30 cellular contexts compared by ENCODE assay signal in the genomic region with DNA sequence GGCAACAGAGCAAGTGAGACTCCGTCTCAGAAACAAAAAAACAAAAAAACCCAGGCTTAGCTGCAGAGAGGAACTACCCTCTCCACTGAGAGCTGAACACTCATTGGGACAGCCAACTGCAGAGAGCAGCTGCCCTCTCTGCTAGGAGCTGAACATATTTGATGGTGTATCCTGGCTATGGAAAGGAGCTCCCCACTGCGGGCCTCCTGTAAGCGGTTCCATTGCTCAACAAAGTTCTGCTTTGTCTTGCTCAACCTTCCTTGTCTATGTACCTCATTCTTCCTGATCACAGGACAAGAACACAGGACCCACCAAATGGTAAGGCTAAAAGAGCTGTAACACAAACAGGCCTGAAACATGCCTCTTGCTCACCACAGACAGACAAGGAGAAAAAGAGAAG.
"Had no signal": no experiment of that assay in that cellular context is flagged by ENCODE, and none has a peak within 500 bp of the region (broad histone marks: within the 10 kb centered on the region; RNA-seq: fewer than 3 reads in every experiment).

No MANE protein-coding gene starts in this region.

- ATAC-seq: naive thymus-derived CD8-positive, alpha-beta T cell; natural killer cell treated with Interleukin-12 subunit alpha and Interleukin-12 subunit beta and Interleukin-15 and Interleukin-18, amount 100 ng/mL, for 72 hours; psoas muscle; sciatic nerve; stimulated activated memory B cell treated with anti-CD40 and anti-IgM and Interleukin-4, amounts not matched to agents 10 μg/mL and 1 μg/mL and 100 μg/mL, for 72 hours had no signal

- DNase-seq: naive thymus-derived CD8-positive, alpha-beta T cell; nephron progenitor cell; occipital lobe; ovary; posterior cingulate gyrus; psoas muscle; right cardiac atrium; spleen; stimulated activated CD4-positive, alpha-beta T cell treated with anti-CD3 and anti-CD28 coated beads, Interleukin-12 subunit alpha, Interleukin-12 subunit beta, amount 100 ng/mL, for 4 hours; stimulated activated CD4-positive, alpha-beta T cell treated with anti-CD3 and anti-CD28 coated beads, Interleukin-1b, Interleukin-23, amount 100 ng/mL, for 48 hours; stimulated activated CD4-positive, alpha-beta T cell treated with anti-CD3 and anti-CD28 coated beads, Interleukin-4, amount 100 ng/mL, for 1 hour; stimulated activated CD4-positive, alpha-beta T cell treated with anti-CD3 and anti-CD28 coated beads, Interleukin-4, amount 100 ng/mL, for 4 hours; stimulated activated CD8-positive, alpha-beta memory T cell treated with anti-CD3 and anti-CD28 coated beads, Interleukin-4, amount 100 ng/mL, for 48 hours; stimulated activated naive CD4-positive, alpha-beta T cell treated with Interleukin-2 at 50 U/mL for 16 hours; stomach; thyroid gland; trophoblast cell had no signal

- H3K79me2 ChIP-seq: parathyroid adenoma had no signal

- H3K36me3 ChIP-seq: ovary, spleen, stomach, thoracic aorta, thyroid gland, tibial nerve, upper lobe of left lung, vagina had no signal

- H3K36me3 Mint-ChIP-seq: stimulated activated memory B cell treated with anti-CD40 and anti-IgM and Interleukin-4, amounts not matched to agents 10 μg/mL and 1 μg/mL and 100 μg/mL, for 72 hours had no signal

- H3K4me1 Mint-ChIP-seq: naive thymus-derived CD8-positive, alpha-beta T cell; nephron progenitor cell; neural crest cell; stimulated activated memory B cell treated with anti-CD40 and anti-IgM and Interleukin-4, amounts not matched to agents 10 μg/mL and 1 μg/mL and 100 μg/mL, for 72 hours had no signal

- H3K9ac ChIP-seq: parathyroid adenoma had no signal

- H3K27me3 Mint-ChIP-seq: naive thymus-derived CD8-positive, alpha-beta T cell; natural killer cell treated with Interleukin-12 subunit alpha and Interleukin-12 subunit beta and Interleukin-15 and Interleukin-18, amount 100 ng/mL, for 72 hours; progenitor cell of endocrine pancreas; stimulated activated memory B cell treated with anti-CD40 and anti-IgM and Interleukin-4, amounts not matched to agents 10 μg/mL and 1 μg/mL and 100 μg/mL, for 72 hours; stimulated activated naive CD8-positive, alpha-beta T cell treated with anti-CD3 and anti-CD28 coated beads, Interleukin-15, Interleukin-2, amounts not matched to agents 100 ng/mL and 50 ng/mL, for 24 hours had no signal

- H2AFZ ChIP-seq: parathyroid adenoma had no signal

- H3K27ac Mint-ChIP-seq: naive thymus-derived CD8-positive, alpha-beta T cell; natural killer cell treated with Interleukin-12 subunit alpha and Interleukin-12 subunit beta and Interleukin-15 and Interleukin-18, amount 100 ng/mL, for 72 hours; nephron progenitor cell; progenitor cell of endocrine pancreas; stimulated activated memory B cell treated with anti-CD40 and anti-IgM and Interleukin-4, amounts not matched to agents 10 μg/mL and 1 μg/mL and 100 μg/mL, for 72 hours; stimulated activated naive CD8-positive, alpha-beta T cell treated with anti-CD3 and anti-CD28 coated beads, Interleukin-15, Interleukin-2, amounts not matched to agents 100 ng/mL and 50 ng/mL, for 24 hours had no signal

- H3K4me3 ChIP-seq: ovary, psoas muscle, skin epidermis, smooth muscle cell, spleen, stomach, thoracic aorta, thyroid gland, tibial nerve, upper lobe of left lung, vagina had no signal

- H3K4me1 ChIP-seq: parathyroid adenoma, psoas muscle, spleen, stomach, thyroid gland, tibial nerve, upper lobe of left lung, vagina had no signal

- H3K4me2 ChIP-seq: smooth muscle cell had no signal

- H3K27ac ChIP-seq: ovary, parathyroid adenoma, psoas muscle, skin epidermis, spleen, stomach, thoracic aorta, thyroid gland, tibial nerve, upper lobe of left lung, vagina had no signal

- H3K4me3 Mint-ChIP-seq: naive thymus-derived CD8-positive, alpha-beta T cell; natural killer cell treated with Interleukin-12 subunit alpha and Interleukin-12 subunit beta and Interleukin-15 and Interleukin-18, amount 100 ng/mL, for 72 hours; nephron progenitor cell; neural crest cell; stimulated activated memory B cell treated with anti-CD40 and anti-IgM and Interleukin-4, amounts not matched to agents 10 μg/mL and 1 μg/mL and 100 μg/mL, for 72 hours; stimulated activated naive CD8-positive, alpha-beta T cell treated with anti-CD3 and anti-CD28 coated beads, Interleukin-15, Interleukin-2, amounts not matched to agents 100 ng/mL and 50 ng/mL, for 24 hours had no signal

- H3K27me3 ChIP-seq: spleen, stomach, thyroid gland, tibial nerve, upper lobe of left lung, vagina had no signal

- H3K9me3 ChIP-seq: ovary, psoas muscle, thoracic aorta, thyroid gland, vagina had no signal
